18 cellular contexts compared by ENCODE assay signal in genomic region chr17:1049446-1050225, GRCh38. TPM values are rescaled to one million over a fixed set of nuclear protein-coding genes. Genes with fewer than 3 reads are reported as not detected.
A peak's percentile ranks its signal among the peaks of the same experiment; 100 is the strongest.
DNase-seq lines count a peak whose midpoint lies in the region; ATAC-seq and TF ChIP-seq lines count a peak whose summit lies in the region.
"Had no signal": no experiment of that assay in that cellular context is flagged by ENCODE, and none has a peak within 500 bp of the region (broad histone marks: within the 10 kb centered on the region; RNA-seq: fewer than 3 reads in every experiment).

No MANE protein-coding gene starts in this region.

- no peak for TF ChIP-seq EP300 in gastroesophageal sphincter (IDR thresholded peaks at IDR 0.05)

- H3K4me3 Mint-ChIP-seq in neural crest cell = no peak overlapping the region
- H3K4me3 Mint-ChIP-seq: CD4-positive, alpha-beta T cell; GM23338 had no signal

- no peaks in the 10 kb centered on the region for H3K27me3 Mint-ChIP-seq in neural crest cell (ENCODE audit: low read depth)
- H3K27me3 Mint-ChIP-seq: CD4-positive, alpha-beta T cell had no signal

- H3K4me1 ChIP-seq in heart left ventricle = peaks cover 4 to 59% (median 22%) of the 10 kb centered on the region in 12 donors
- peaks cover 3 to 71% (median 15%) of the 10 kb centered on the region in 3 donors for H3K4me1 ChIP-seq in gastroesophageal sphincter
- peaks cover 0 to 5% of the 10 kb centered on the region in 2 donors for H3K4me1 ChIP-seq in aorta (ENCODE audit: control insufficient read depth in 1 of 2, insufficient read depth in 2 of 2, low read length in 2 of 2)
- H3K4me1 ChIP-seq: BE2C had no signal

- peak overlapping the region; percentile 27 for H3K27ac Mint-ChIP-seq in neural crest cell (ENCODE audit: unreplicated experiment)
- H3K27ac Mint-ChIP-seq: CD4-positive, alpha-beta T cell; GM23338 had no signal

- no peaks in the 10 kb centered on the region for H3K36me3 Mint-ChIP-seq in neural crest cell (ENCODE audit: low read depth)

- no peak for TF ChIP-seq POLR2A in heart left ventricle (IDR thresholded peaks at IDR 0.05)
- no peak for TF ChIP-seq POLR2A in gastroesophageal sphincter (IDR thresholded peaks at IDR 0.05)

- DNase-seq in heart left ventricle = peak in 3 of 5 donors; percentile 10 to 43 (median 16)
- DNase-seq in cardiac septum (ENCODE audit: low spot score) = no peak
- no peak for DNase-seq in neural crest cell (ENCODE audit: low read depth, low spot score)
- DNase-seq in aorta = peak; percentile 33 to 62
- DNase-seq in MG63 = no peak
- no peak for DNase-seq in DMS153 treated with DMSO at 0.1 percent for 48 hours (lab: John Stamatoyannopoulos, UW; ENCODE audit: unreplicated experiment)
- DNase-seq in RPMI8226 = no peak
- DNase-seq: BE2C; Caco-2; CD4-positive, alpha-beta T cell; GDM1; NCI-H1092; NCI-H1436 treated with DMSO at 0.1 percent for 48 hours; NCI-H2029; NCI-H345 had no signal

- no peak for ATAC-seq in heart left ventricle
- ATAC-seq in gastroesophageal sphincter = no peak
- no peak for ATAC-seq in aorta (ENCODE audit: low FRiP score)
- ATAC-seq: GM23338 had no signal

- H3K4me1 Mint-ChIP-seq in neural crest cell = peaks cover 7% of the 10 kb centered on the region

- TF ChIP-seq CTCF in heart left ventricle (IDR thresholded peaks at IDR 0.05) (no peak), gastroesophageal sphincter (IDR thresholded peaks at IDR 0.05) (no peak), neural crest cell (conservative IDR thresholded peaks at IDR 0.05) (no peak)

- H3K4me3 ChIP-seq in heart left ventricle (no peak overlapping the region), gastroesophageal sphincter (no peak overlapping the region), aorta (ENCODE audit: low read length in 2 of 2) (no peak overlapping the region), MG63 (no peak overlapping the region)
- H3K4me3 ChIP-seq: GM23338 had no signal

- WGBS in heart left ventricle, 4 donors = 90 to 94% (median 90%) methylated on average over 28 of the region's 28 CpGs
- WGBS in gastroesophageal sphincter (ENCODE audit: low coverage in 1 of 2), 2 donors = 92% methylated on average over 10 to 15 of the region's 28 CpGs
- WGBS in aorta, 2 donors = 90 to 92% methylated on average over 28 of the region's 28 CpGs

- no peaks in the 10 kb centered on the region for H3K9me3 Mint-ChIP-seq in neural crest cell
- H3K9me3 Mint-ChIP-seq: CD4-positive, alpha-beta T cell; GM23338 had no signal

- H3K27ac ChIP-seq in heart left ventricle (peak overlapping the region in 3 of 12 donors; percentile 2 to 46 (median 23)), gastroesophageal sphincter (peak overlapping the region in 3 of 4 donors; percentile 74 to 93 (median 85)), aorta (ENCODE audit: low read depth in 1 of 2, low read length in 2 of 2) (no peak overlapping the region)
- H3K27ac ChIP-seq: HL-60 had no signal

- H3K27me3 ChIP-seq in heart left ventricle = no peaks in the 10 kb centered on the region
- no peaks in the 10 kb centered on the region for H3K27me3 ChIP-seq in gastroesophageal sphincter
- no peaks in the 10 kb centered on the region for H3K27me3 ChIP-seq in aorta (ENCODE audit: control insufficient read depth in 1 of 2, insufficient read depth in 2 of 2, low read length in 1 of 2)
- no peaks in the 10 kb centered on the region for H3K27me3 ChIP-seq in MG63
- H3K27me3 ChIP-seq: BE2C had no signal

- intact Hi-C loops in heart left ventricle (cut with DNase I) (loop anchor here in 6 of 10 donors (5.0 to 10.0 kb wide), 6 partner anchors 42 to 255 kb away; no protein-coding TSS in a partner anchor), cardiac septum (cut with DNase I) (loop anchor here (2.0 kb wide), 1 partner anchor 45 kb away; no protein-coding TSS in a partner anchor), aorta (cut with DNase I) (loop anchor here in 1 of 2 donors (5.0 kb wide), 1 partner anchor 42 kb away; no protein-coding TSS in a partner anchor)

- H3K9me3 ChIP-seq in heart left ventricle (no peaks in the 10 kb centered on the region), gastroesophageal sphincter (no peaks in the 10 kb centered on the region), aorta (ENCODE audit: control insufficient read depth, low read length) (no peaks in the 10 kb centered on the region), MG63 (no peaks in the 10 kb centered on the region)
- H3K9me3 ChIP-seq: BE2C, Caco-2 had no signal

- H3K36me3 ChIP-seq in heart left ventricle (peaks cover 0 to 54% (median 36%) of the 10 kb centered on the region in 9 donors), gastroesophageal sphincter (peaks cover 0 to 40% of the 10 kb centered on the region in 2 donors), aorta (ENCODE audit: control insufficient read depth in 1 of 2, insufficient read depth in 2 of 2, low read length in 1 of 2) (peaks cover 0 to 2% of the 10 kb centered on the region in 2 donors), MG63 (no peaks in the 10 kb centered on the region)
- H3K36me3 ChIP-seq: BE2C had no signal

RNA-seq across cellular contexts. Expression of gene TIMM22, which starts 52.7 kb away (rescaled TPM):
- total RNA-seq in heart left ventricle (10 to 100 TPM; 12.5 to 20.4 (median 16.5) TPM), cardiac septum (17.8 TPM), gastroesophageal sphincter (10 to 100 TPM; 13.7 to 20.9 (median 16.0) TPM), neural crest cell (18.7 and 19.5 TPM in 2 replicates), aorta (1 to 10 TPM; 7.7 to 9.1 TPM)
- polyA plus RNA-seq in heart left ventricle (10 to 100 TPM; 16.0 to 19.8 TPM), aorta (1 to 10 TPM; 8.4 to 9.1 TPM)
- 16.0 and 22.8 TPM in 2 replicates for total RNA-seq in MG63 (2014; rRNA removed; shearing (Covaris generic); ENCODE audit: low replicate concordance)

Comparison
In these comparisons a context has a peak if more than half of its experiments do, and no peak if none do; other contexts are left out.
1. DNase-seq: peak in heart left ventricle (3 of 5) and aorta (2 of 2); none in cardiac septum (single experiment), neural crest cell (single experiment), MG63 (single experiment), DMS153 treated with DMSO at 0.1 percent for 48 hours (single experiment) and RPMI8226 (single experiment).
2. H3K27ac ChIP-seq: peak in gastroesophageal sphincter (3 of 4); none in aorta (0 of 2).